ENCODE assay signal across 11 cellular contexts in the genomic region with DNA sequence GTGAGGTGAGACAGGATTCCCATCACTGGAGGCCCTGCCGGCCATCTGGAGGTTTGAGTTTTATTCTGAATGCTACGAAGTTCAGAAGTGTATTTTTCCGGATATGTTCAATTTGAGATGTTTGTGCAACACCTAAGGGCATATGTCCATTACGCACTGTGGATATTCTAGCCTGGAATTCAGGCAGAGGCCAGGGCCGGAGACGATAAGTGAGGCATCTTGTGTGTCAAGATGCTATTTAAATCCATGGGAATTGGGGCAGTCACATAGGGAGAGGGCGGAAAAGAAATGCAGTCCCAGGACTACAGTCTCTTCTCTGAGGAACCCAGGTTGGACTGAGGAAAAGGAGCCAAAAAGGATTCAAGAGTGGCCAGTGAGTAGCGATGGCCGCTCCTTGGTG. TPM values are rescaled to one million over a fixed set of nuclear protein-coding genes. Genes with fewer than 3 reads are reported as not detected.
DNase-seq lines count a peak whose midpoint lies in the region; ATAC-seq, FAIRE-seq and TF ChIP-seq lines count a peak whose summit lies in the region.
"Had no signal": no experiment of that assay in that cellular context is flagged by ENCODE, and none has a peak within 500 bp of the region (broad histone marks: within the 10 kb centered on the region; RNA-seq: fewer than 3 reads in every experiment).

No MANE protein-coding gene starts in this region.

- H3K4me3 ChIP-seq in epithelial cell of proximal tubule (ENCODE audit: low read depth, low read length) (peak overlapping the region; percentile 95), psoas muscle (peak overlapping the region; percentile 88)

- peak overlapping the region; percentile 99 for H3K27ac ChIP-seq in psoas muscle

- no peaks in the 10 kb centered on the region for H3K27me3 ChIP-seq in psoas muscle (ENCODE audit: insufficient read depth in 3 of 3, low read length in 2 of 3)
- H3K27me3 ChIP-seq: ascending aorta had no signal

- POLR2A ChIA-PET in T-cell (lab: Charles Lee), result interaction anchor here (0.7 to 0.8 kb wide), 2 partner anchors 10 to 496 kb away, joined by 3 to 5 read pairs; no protein-coding TSS in a partner anchor

- H3K36me3 Mint-ChIP-seq in T-helper 2 cell treated with Interferon-gamma antibody and Interleukin-4, amounts not matched to agents 5 μg/mL and 100 μg/mL, for 36 hours (ENCODE audit: low read depth), result peaks cover 4% of the 10 kb centered on the region
- peaks cover 2% of the 10 kb centered on the region for H3K36me3 Mint-ChIP-seq in T-cell

- no peak for FAIRE-seq in urothelium cell line (lab: Jason Lieb, UNC)

- H3K9me3 Mint-ChIP-seq in T-helper 2 cell treated with Interferon-gamma antibody and Interleukin-4, amounts not matched to agents 5 μg/mL and 100 μg/mL, for 36 hours, result no peaks in the 10 kb centered on the region
- no peaks in the 10 kb centered on the region for H3K9me3 Mint-ChIP-seq in T-cell

- WGBS in psoas muscle, 3 donors, result 52 to 76% (median 52%) methylated on average over 9 of the region's 9 CpGs

- H3K9me3 ChIP-seq in psoas muscle, result no peaks in the 10 kb centered on the region
- H3K9me3 ChIP-seq: ascending aorta had no signal

- no peak for DNase-seq in T-helper 2 cell treated with Interferon-gamma antibody and Interleukin-4, amounts not matched to agents 5 μg/mL and 100 μg/mL, for 36 hours (ENCODE audit: low spot score)
- DNase-seq in T-helper 2 cell (no peak), T-cell (no peak), epithelial cell of proximal tubule (ENCODE audit: low read depth) (no peak), psoas muscle (peak in 1 of 2 donors; percentile 72), HPDE6-E6E7 (ENCODE audit: extremely low spot score) (no peak), urothelium cell line (ENCODE audit: low spot score) (no peak), dedifferentiated amniotic fluid mesenchymal stem cell (ENCODE audit: extremely low spot score) (no peak)
- DNase-seq: ACHN, T-helper 9 cell had no signal

- H3K4me1 Mint-ChIP-seq in T-helper 2 cell treated with Interferon-gamma antibody and Interleukin-4, amounts not matched to agents 5 μg/mL and 100 μg/mL, for 36 hours (ENCODE audit: low read depth), result peaks cover 34% of the 10 kb centered on the region
- peaks cover 31 to 38% (median 35%) of the 10 kb centered on the region in 3 donors for H3K4me1 Mint-ChIP-seq in T-cell

- H3K4me1 ChIP-seq in psoas muscle, result peaks cover 38% of the 10 kb centered on the region

- H3K27ac Mint-ChIP-seq in T-helper 2 cell treated with Interferon-gamma antibody and Interleukin-4, amounts not matched to agents 5 μg/mL and 100 μg/mL, for 36 hours, result peak overlapping the region; percentile 55
- H3K27ac Mint-ChIP-seq in T-cell, result no peak overlapping the region

- H3K4me3 Mint-ChIP-seq in T-helper 2 cell treated with Interferon-gamma antibody and Interleukin-4, amounts not matched to agents 5 μg/mL and 100 μg/mL, for 36 hours, result peak overlapping the region; percentile 97
- peak overlapping the region; percentile 92 to 93 (median 92) for H3K4me3 Mint-ChIP-seq in T-cell

- no peak for ATAC-seq in T-cell (replicated peaks in 1 of 4)
- ATAC-seq in psoas muscle, result peak; percentile 42 to 72 (median 65)

- CTCF ChIA-PET in T-cell (lab: Charles Lee), result interaction anchor here in 1 of 2 donors (1.8 to 2.2 kb wide), 2 partner anchors 10 to 39 kb away, joined by 4 to 13 read pairs; a partner anchor contains a TSS

- intact Hi-C loops in psoas muscle (cut with DNase I), result loop anchor here in 1 of 2 donors (2.0 to 5.0 kb wide), 2 partner anchors 38 to 76 kb away; a partner anchor contains a TSS

- H3K36me3 ChIP-seq in psoas muscle (ENCODE audit: insufficient read depth in 1 of 2, low read depth in 1 of 2), result no peaks in the 10 kb centered on the region
- H3K36me3 ChIP-seq: ascending aorta had no signal

- H3K27me3 Mint-ChIP-seq in T-helper 2 cell treated with Interferon-gamma antibody and Interleukin-4, amounts not matched to agents 5 μg/mL and 100 μg/mL, for 36 hours (ENCODE audit: low read depth), result no peaks in the 10 kb centered on the region
- H3K27me3 Mint-ChIP-seq in T-cell, result no peaks in the 10 kb centered on the region

- no peak for TF ChIP-seq CTCF in epithelial cell of proximal tubule (conservative IDR thresholded peaks at IDR 0.05; ENCODE audit: low read depth, low read length)
- no peak for TF ChIP-seq CTCF in psoas muscle (IDR thresholded peaks at IDR 0.05)

RNA-seq across cellular contexts. Expression of a gene that starts 1.9 kb away (rescaled TPM):
- total RNA-seq in T-cell, result 1 to 10 TPM; 2.4 to 5.1 (median 3.4) TPM
- total RNA-seq in epithelial cell of proximal tubule, result 16.5 and 26.8 TPM in 2 replicates
- 1 to 10 TPM; 4.4 to 7.9 (median 6.2) TPM for total RNA-seq in psoas muscle
- 1 to 10 TPM; 2.3 to 6.3 (median 5.8) TPM for polyA plus RNA-seq in psoas muscle
- total RNA-seq: ascending aorta had no signal

RNA-seq across cellular contexts. Expression of a gene that starts 38.7 kb away (rescaled TPM):
- 10 to 100 TPM; 13.0 to 19.5 (median 15.0) TPM for total RNA-seq in T-cell
- total RNA-seq in epithelial cell of proximal tubule, result 10.7 and 17.7 TPM in 2 replicates
- 10 to 100 TPM in 3 of 4 donors, 1 to 10 TPM in 1; 5.5 to 20.8 (median 14.0) TPM for total RNA-seq in psoas muscle
- 10 to 100 TPM; 11.9 to 29.8 (median 15.4) TPM for polyA plus RNA-seq in psoas muscle

RNA-seq across cellular contexts. Expression of a gene that starts 38.7 kb away (rescaled TPM):
- total RNA-seq in T-cell (10 to 100 TPM; 11.7 to 31.5 (median 14.9) TPM), epithelial cell of proximal tubule (12.1 and 13.2 TPM in 2 replicates), psoas muscle (1 to 10 TPM; 4.0 to 7.0 (median 5.8) TPM)
- polyA plus RNA-seq in psoas muscle, result 1 to 10 TPM; 3.4 to 9.7 (median 5.8) TPM

RNA-seq across cellular contexts. Expression of a gene that starts 38.9 kb away (rescaled TPM):
- total RNA-seq in T-cell (1 to 10 TPM; 1.5 to 4.0 (median 2.5) TPM), epithelial cell of proximal tubule (0.29 TPM in 1 of 2 replicates, not detected in the other), psoas muscle (10 to 100 TPM; 15.4 to 23.5 (median 18.9) TPM)
- polyA plus RNA-seq in psoas muscle, result 10 to 100 TPM in 2 of 3 donors, 1 to 10 TPM in 1; 4.9 to 19.3 (median 11.7) TPM
- total RNA-seq: ascending aorta had no signal

Comparison
In these comparisons a context has a peak if more than half of its experiments do, and no peak if none do; other contexts are left out.
1. ATAC-seq: peak in psoas muscle (4 of 4); none in T-cell (0 of 4).